In genomic region chr10:123035467-123036086, GRCh38 we compare ENCODE assay signal across 27 cellular contexts. TPM values are rescaled to one million over a fixed set of nuclear protein-coding genes. Genes with fewer than 3 reads are reported as not detected.
DNase-seq lines count a peak whose midpoint lies in the region; ATAC-seq, FAIRE-seq and TF ChIP-seq lines count a peak whose summit lies in the region.
"Had no signal": no experiment of that assay in that cellular context is flagged by ENCODE, and none has a peak within 500 bp of the region (broad histone marks: within the 10 kb centered on the region; RNA-seq: fewer than 3 reads in every experiment).

No MANE protein-coding gene starts in this region.

- no TSS peak for BruUV-seq in HepG2 (replicated peaks; lab: Mats Ljungman, UMichigan)

- TF ChIP-seq CTCF in WTC11 (IDR thresholded peaks at IDR 0.05) (no peak), HepG2 (CRISPR knock-in tag; IDR thresholded peaks at IDR 0.05) (no peak), neural crest cell (conservative IDR thresholded peaks at IDR 0.05) (no peak), HFFc6 (IDR thresholded peaks at IDR 0.05) (no peak), mesothelial cell of epicardium (IDR thresholded peaks at IDR 0.05; ENCODE audit: unreplicated experiment) (no peak)

- H3K4me3 Mint-ChIP-seq in WTC11 (no peak overlapping the region), neural crest cell (no peak overlapping the region), HFFc6 (no peak overlapping the region), mesothelial cell of epicardium (no peak overlapping the region)
- H3K4me3 Mint-ChIP-seq: CD4-positive, alpha-beta T cell; CD8-positive, alpha-beta memory T cell had no signal

- CTCF ChIA-PET in WTC11 (lab: Charles Lee) (interaction anchor here (0.6 kb wide), 1 partner anchor 523 kb away, joined by 3 read pairs; no protein-coding TSS in a partner anchor), HepG2 (lab: Yijun Ruan, JAX; ENCODE audit: low intra/inter-chr PET ratio, low total read pairs) (no interaction called here)

- H3K27ac Mint-ChIP-seq in WTC11 (no peak overlapping the region), neural crest cell (ENCODE audit: unreplicated experiment) (peak overlapping the region; percentile 50), HFFc6 (no peak overlapping the region), mesothelial cell of epicardium (no peak overlapping the region)
- H3K27ac Mint-ChIP-seq: CD14-positive monocyte; CD4-positive, alpha-beta T cell; CD8-positive, alpha-beta memory T cell had no signal

- H2AFZ ChIP-seq in HepG2 (ENCODE audit: low read length): no peak overlapping the region
- H2AFZ ChIP-seq: GM23248 had no signal

- H3K4me2 ChIP-seq in HepG2 (ENCODE audit: low read depth, low read length): 0 out of 2 replicates have a peak overlapping the region, but pooled peaks have one; percentile 24
- H3K4me2 ChIP-seq: A549; BLaER1 treated with 17β-estradiol and CSF1 and Interleukin-3, amounts not matched to agents 10 nM and 100 nM had no signal

- H3K4me3 ChIP-seq in HepG2 (replicated peaks in 1 of 3; ENCODE audit: insufficient read depth in 1 of 3, low read depth in 2 of 3, low read length in 3 of 3): no peak overlapping the region
- H3K4me3 ChIP-seq: A549; BLaER1 treated with 17β-estradiol and CSF1 and Interleukin-3, amounts not matched to agents 10 nM and 100 nM; GM12878; GM23248 had no signal

- no peak for TF ChIP-seq POLR2A in HepG2 (IDR thresholded peaks at IDR 0.05; ENCODE audit: insufficient read depth in 1 of 2, low read depth in 2 of 2, low read length in 2 of 2)

- no peaks in the 10 kb centered on the region for H3K27me3 ChIP-seq in HepG2 (ENCODE audit: control insufficient read depth in 1 of 2, insufficient read depth in 2 of 2, low read length in 2 of 2)
- H3K27me3 ChIP-seq: BE2C; BLaER1 treated with 17β-estradiol and CSF1 and Interleukin-3, amounts not matched to agents 10 nM and 100 nM had no signal

- WGBS in HepG2 (ENCODE audit: low lambda C conversion rate): 44% methylated on average over 5 of the region's 8 CpGs

- TF ChIP-seq EP300 in HepG2 (IDR thresholded peaks at IDR 0.05; ENCODE audit: low read depth in 2 of 2, low read length in 2 of 2) (peak in 1 of 2 experiments; percentile 66; a peak in 3 of 4 replicates), HepG2 (CRISPR knock-in tag; IDR thresholded peaks at IDR 0.05; ENCODE audit: borderline replicate concordance) (no peak)

- H3K27ac ChIP-seq in HepG2 (ENCODE audit: extremely low read length, insufficient read depth, low read length): peak overlapping the region; percentile 63
- H3K27ac ChIP-seq: A549; BLaER1 treated with 17β-estradiol and CSF1 and Interleukin-3, amounts not matched to agents 10 nM and 100 nM; GM23248 had no signal

- H3K36me3 Mint-ChIP-seq in WTC11: peaks cover 5% of the 10 kb centered on the region; the same call in 1 of the 2 replicates
- H3K36me3 Mint-ChIP-seq in neural crest cell (ENCODE audit: low read depth): peaks cover 3% of the 10 kb centered on the region
- H3K36me3 Mint-ChIP-seq in HFFc6 (ENCODE audit: low read depth): peaks cover 6% of the 10 kb centered on the region; the same call in 1 of the 2 replicates
- peaks cover 10% of the 10 kb centered on the region for H3K36me3 Mint-ChIP-seq in mesothelial cell of epicardium

- no peaks in the 10 kb centered on the region for H3K9me3 Mint-ChIP-seq in WTC11
- H3K9me3 Mint-ChIP-seq in neural crest cell: no peaks in the 10 kb centered on the region
- no peaks in the 10 kb centered on the region for H3K9me3 Mint-ChIP-seq in HFFc6
- H3K9me3 Mint-ChIP-seq in mesothelial cell of epicardium: no peaks in the 10 kb centered on the region
- H3K9me3 Mint-ChIP-seq: CD14-positive monocyte; CD4-positive, alpha-beta T cell; CD8-positive, alpha-beta memory T cell had no signal

- POLR2A ChIA-PET in WTC11 (lab: Charles Lee) (no interaction called here), HepG2 (lab: Yijun Ruan, JAX) (interaction anchor here (0.9 to 3.0 kb wide), 2 partner anchors 14 to 104 kb away, joined by 3 to 31 read pairs; no protein-coding TSS in a partner anchor)

- H3K36me3 ChIP-seq in HepG2 (replicated peaks in 1 of 2; ENCODE audit: control insufficient read depth in 1 of 2, insufficient read depth in 2 of 2, low read length in 2 of 2): peaks cover 11 to 32% of the 10 kb centered on the region in 2 experiments

- H4K20me1 ChIP-seq in HepG2 (ENCODE audit: insufficient read depth, low read length): no peaks in the 10 kb centered on the region

- intact Hi-C loops in HepG2 (cut with micrococcal nuclease; ENCODE audit: unreplicated experiment): loop anchor here (2.0 kb wide), 1 partner anchor 15 kb away; no protein-coding TSS in a partner anchor

- H3K79me2 ChIP-seq in HepG2 (ENCODE audit: insufficient read depth, low read length): peaks cover 12% of the 10 kb centered on the region

- H3K27me3 Mint-ChIP-seq in WTC11 (ENCODE audit: low read depth) (no peaks in the 10 kb centered on the region), neural crest cell (ENCODE audit: low read depth) (no peaks in the 10 kb centered on the region), HFFc6 (ENCODE audit: insufficient read depth) (peaks cover 3% of the 10 kb centered on the region), mesothelial cell of epicardium (ENCODE audit: low read depth) (no peaks in the 10 kb centered on the region)
- H3K27me3 Mint-ChIP-seq: CD4-positive, alpha-beta T cell; CD8-positive, alpha-beta memory T cell had no signal

- H3K4me1 ChIP-seq in HepG2 (ENCODE audit: insufficient read depth, low read length): peaks cover 13% of the 10 kb centered on the region
- H3K4me1 ChIP-seq: A549, BE2C had no signal

- ATAC-seq in WTC11 (no peak), HepG2 (peak; percentile 90)
- ATAC-seq: A549, GM12878 had no signal

- H3K9ac ChIP-seq in HepG2 (ENCODE audit: insufficient read depth, low read depth, low read length): no peak overlapping the region
- H3K9ac ChIP-seq: BLaER1 treated with 17β-estradiol and CSF1 and Interleukin-3, amounts not matched to agents 10 nM and 100 nM; GM23248 had no signal

- no peaks in the 10 kb centered on the region for H3K9me3 ChIP-seq in HepG2 (ENCODE audit: low read length)
- H3K9me3 ChIP-seq: A549; BE2C; BLaER1 treated with 17β-estradiol and CSF1 and Interleukin-3, amounts not matched to agents 10 nM and 100 nM had no signal

- no peak for DNase-seq in WTC11 (ENCODE audit: low spot score)
- DNase-seq in HepG2 (ENCODE audit: low spot score): peak; percentile 62
- no peak for DNase-seq in neural crest cell (ENCODE audit: low read depth, low spot score)
- DNase-seq in HFFc6: no peak
- DNase-seq in activated CD4-positive, alpha-beta T cell treated with anti-CD3 and anti-CD28 coated beads, Interleukin-2, amount 50 U/mL, for 4 hours: no peak
- DNase-seq in activated T-cell treated with anti-CD3 and anti-CD28 coated beads, Interleukin-2, amount 50 U/mL, for 1 hour: no peak
- DNase-seq in mesothelial cell of epicardium (ENCODE audit: low spot score in 2 of 2, unreplicated experiment in 2 of 2): no peak
- DNase-seq: 8988T; ACHN; AML-193; BE2C; CD4-positive, alpha-beta T cell; CD8-positive, alpha-beta memory T cell; DMS 273 treated with DMSO at 0.1 percent for 48 hours; DMS79; EL; GDM1; GM23248; H7; HCEC 1CT had no signal

- in situ Hi-C loops in HepG2 (cut with HindIII; ENCODE audit: extremely low pct_ligation_motif_present, low pct_unique_long_range_greater_than_20kb): no loop called here

- TF ChIP-seq RAD21 in HepG2 (CRISPR knock-in tag; IDR thresholded peaks at IDR 0.05): no peak

- peak; percentile 60 for FAIRE-seq in HepG2 (lab: Jason Lieb, UNC)
- FAIRE-seq: A549, D721Med, GM12878, GM19239, H1 had no signal

- H3K4me1 Mint-ChIP-seq in WTC11 (peaks cover 10% of the 10 kb centered on the region), neural crest cell (peaks cover 5% of the 10 kb centered on the region), HFFc6 (ENCODE audit: low read depth) (no peaks in the 10 kb centered on the region), mesothelial cell of epicardium (no peaks in the 10 kb centered on the region)

RNA-seq across cellular contexts. Expression of gene ACADSB, which starts 26.8 kb away (rescaled TPM):
- total RNA-seq in WTC11 (2021) (14.5 to 18.4 TPM (median 17.4 TPM) in 3 replicates), HepG2 (2016; rRNA removed; fragmentation: Illumina TruSeq; extraction: Trizol) (80.0 and 186 TPM in 2 replicates), neural crest cell (16.8 and 17.2 TPM in 2 replicates), mesothelial cell of epicardium (17.0 to 21.3 TPM (median 17.6 TPM) in 3 replicates)
- total RNA-seq in HepG2 (2016; cell fraction: cytosol; rRNA removed; fragmentation: Illumina TruSeq; extraction: Trizol; ENCODE audit: low read depth): 4.1 and 6.0 TPM in 2 replicates
- 83.2 and 181 TPM in 2 replicates for total RNA-seq in HepG2 (2016; cell fraction: insoluble cytoplasmic fraction; rRNA removed; fragmentation: Illumina TruSeq; extraction: Trizol)
- total RNA-seq in HepG2 (2016; cell fraction: membrane; rRNA removed; fragmentation: Illumina TruSeq; extraction: Trizol): 18.7 and 22.3 TPM in 2 replicates
- total RNA-seq in HepG2 (2016; cell fraction: nucleus; rRNA removed; fragmentation: Illumina TruSeq; extraction: Trizol): 56.2 and 60.6 TPM in 2 replicates
- 76.6 and 87.6 TPM in 2 replicates for polyA plus RNA-seq in HepG2 (2011; rRNA removed)
- polyA plus RNA-seq in HepG2 (2011; cell fraction: cytosol; rRNA removed): 29.9 and 54.9 TPM in 2 replicates
- polyA plus RNA-seq in HepG2 (2011; cell fraction: nucleus; rRNA removed): 44.5 and 55.6 TPM in 2 replicates
- polyA plus RNA-seq in HepG2 (2012): 86.5 and 157 TPM in 2 replicates
- 2.0 and 3.4 TPM in 2 replicates for polyA plus RNA-seq in HepG2 (2016; cell fraction: cytosol; fragmentation: Illumina TruSeq; extraction: Trizol; ENCODE audit: low read depth)
- 165 TPM in 2 replicates for polyA plus RNA-seq in HepG2 (2016; cell fraction: insoluble cytoplasmic fraction; fragmentation: Illumina TruSeq; extraction: Trizol; ENCODE audit: low read depth)
- polyA plus RNA-seq in HepG2 (2016; cell fraction: membrane; fragmentation: Illumina TruSeq; extraction: Trizol; ENCODE audit: low read depth): 8.4 and 9.5 TPM in 2 replicates
- polyA plus RNA-seq in HepG2 (2016; cell fraction: nucleus; fragmentation: Illumina TruSeq; extraction: Trizol; ENCODE audit: insufficient read depth, low read depth): 75.5 and 83.4 TPM in 2 replicates
- polyA minus RNA-seq in HepG2 (2011; rRNA and poly(A)+ RNA removed; ENCODE audit: low replicate concordance): 1.1 and 23.6 TPM in 2 replicates
- polyA minus RNA-seq in HepG2 (2011; cell fraction: cytosol; rRNA and poly(A)+ RNA removed): 44.7 and 65.6 TPM in 2 replicates
- 83.4 and 110 TPM in 2 replicates for polyA minus RNA-seq in HepG2 (2011; cell fraction: nucleus; rRNA and poly(A)+ RNA removed)
- 10 to 100 TPM; 17.7 to 25.2 (median 23.2) TPM for total RNA-seq in HFFc6 (2021; fragmentation: NEBNext Ultra II Directional; extraction: Animal tissue kit (Norgen Biotek cat#: 25700))

RNA-seq across cellular contexts. Expression of gene IKZF5, which starts 27.0 kb away (rescaled TPM):
- total RNA-seq in WTC11 (2021) (6.9 to 13.2 TPM (median 7.9 TPM) in 3 replicates), HepG2 (2016; rRNA removed; fragmentation: Illumina TruSeq; extraction: Trizol) (3.7 and 4.1 TPM in 2 replicates), neural crest cell (12.1 and 14.1 TPM in 2 replicates), mesothelial cell of epicardium (10.9 to 14.6 TPM (median 12.4 TPM) in 3 replicates)
- 0.61 and 0.62 TPM in 2 replicates for total RNA-seq in HepG2 (2016; cell fraction: cytosol; rRNA removed; fragmentation: Illumina TruSeq; extraction: Trizol; ENCODE audit: low read depth)
- total RNA-seq in HepG2 (2016; cell fraction: insoluble cytoplasmic fraction; rRNA removed; fragmentation: Illumina TruSeq; extraction: Trizol): 3.1 and 4.8 TPM in 2 replicates
- 2.5 and 3.3 TPM in 2 replicates for total RNA-seq in HepG2 (2016; cell fraction: membrane; rRNA removed; fragmentation: Illumina TruSeq; extraction: Trizol)
- total RNA-seq in HepG2 (2016; cell fraction: nucleus; rRNA removed; fragmentation: Illumina TruSeq; extraction: Trizol): 8.2 and 9.7 TPM in 2 replicates
- polyA plus RNA-seq in HepG2 (2011; rRNA removed): 11.3 and 12.0 TPM in 2 replicates
- polyA plus RNA-seq in HepG2 (2011; cell fraction: cytosol; rRNA removed): 4.6 and 5.5 TPM in 2 replicates
- polyA plus RNA-seq in HepG2 (2011; cell fraction: nucleus; rRNA removed): 12.2 and 13.5 TPM in 2 replicates
- 9.4 and 13.5 TPM in 2 replicates for polyA plus RNA-seq in HepG2 (2012)
- 1.1 and 1.2 TPM in 2 replicates for polyA plus RNA-seq in HepG2 (2016; cell fraction: cytosol; fragmentation: Illumina TruSeq; extraction: Trizol; ENCODE audit: low read depth)
- polyA plus RNA-seq in HepG2 (2016; cell fraction: insoluble cytoplasmic fraction; fragmentation: Illumina TruSeq; extraction: Trizol; ENCODE audit: low read depth): 13.5 and 14.5 TPM in 2 replicates
- polyA plus RNA-seq in HepG2 (2016; cell fraction: membrane; fragmentation: Illumina TruSeq; extraction: Trizol; ENCODE audit: low read depth): 3.2 and 5.6 TPM in 2 replicates
- polyA plus RNA-seq in HepG2 (2016; cell fraction: nucleus; fragmentation: Illumina TruSeq; extraction: Trizol; ENCODE audit: insufficient read depth, low read depth): 18.6 and 19.5 TPM in 2 replicates
- 6.1 and 9.1 TPM in 2 replicates for polyA minus RNA-seq in HepG2 (2011; rRNA and poly(A)+ RNA removed; ENCODE audit: low replicate concordance)
- 4.9 and 5.3 TPM in 2 replicates for polyA minus RNA-seq in HepG2 (2011; cell fraction: cytosol; rRNA and poly(A)+ RNA removed)
- 21.5 and 26.7 TPM in 2 replicates for polyA minus RNA-seq in HepG2 (2011; cell fraction: nucleus; rRNA and poly(A)+ RNA removed)
- 10 to 100 TPM in 3 of 6 experiments, 1 to 10 TPM in 3; 9.3 to 11.2 (median 9.9) TPM for total RNA-seq in HFFc6 (2021; fragmentation: NEBNext Ultra II Directional; extraction: Animal tissue kit (Norgen Biotek cat#: 25700))

RNA-seq across cellular contexts. Expression of gene PSTK, which starts 55.4 kb away (rescaled TPM):
- 4.0 to 6.2 TPM (median 5.6 TPM) in 3 replicates for total RNA-seq in WTC11 (2021)
- 9.3 and 9.8 TPM in 2 replicates for total RNA-seq in HepG2 (2016; rRNA removed; fragmentation: Illumina TruSeq; extraction: Trizol)
- 6.0 TPM in 2 replicates for total RNA-seq in HepG2 (2016; cell fraction: cytosol; rRNA removed; fragmentation: Illumina TruSeq; extraction: Trizol; ENCODE audit: low read depth)
- 9.1 and 10.9 TPM in 2 replicates for total RNA-seq in HepG2 (2016; cell fraction: insoluble cytoplasmic fraction; rRNA removed; fragmentation: Illumina TruSeq; extraction: Trizol)
- total RNA-seq in HepG2 (2016; cell fraction: membrane; rRNA removed; fragmentation: Illumina TruSeq; extraction: Trizol): 7.5 and 8.6 TPM in 2 replicates
- total RNA-seq in HepG2 (2016; cell fraction: nucleus; rRNA removed; fragmentation: Illumina TruSeq; extraction: Trizol): 8.3 and 10.9 TPM in 2 replicates
- polyA plus RNA-seq in HepG2 (2011; rRNA removed): 7.5 and 8.2 TPM in 2 replicates
- 5.3 and 6.7 TPM in 2 replicates for polyA plus RNA-seq in HepG2 (2011; cell fraction: cytosol; rRNA removed)
- polyA plus RNA-seq in HepG2 (2011; cell fraction: nucleus; rRNA removed): 5.6 and 6.5 TPM in 2 replicates
- polyA plus RNA-seq in HepG2 (2012): 5.6 and 7.4 TPM in 2 replicates
- polyA plus RNA-seq in HepG2 (2016; cell fraction: cytosol; fragmentation: Illumina TruSeq; extraction: Trizol; ENCODE audit: low read depth): 5.2 and 6.9 TPM in 2 replicates
- 12.0 and 12.9 TPM in 2 replicates for polyA plus RNA-seq in HepG2 (2016; cell fraction: insoluble cytoplasmic fraction; fragmentation: Illumina TruSeq; extraction: Trizol; ENCODE audit: low read depth)
- 6.0 and 7.2 TPM in 2 replicates for polyA plus RNA-seq in HepG2 (2016; cell fraction: membrane; fragmentation: Illumina TruSeq; extraction: Trizol; ENCODE audit: low read depth)
- 14.7 and 16.0 TPM in 2 replicates for polyA plus RNA-seq in HepG2 (2016; cell fraction: nucleus; fragmentation: Illumina TruSeq; extraction: Trizol; ENCODE audit: insufficient read depth, low read depth)
- polyA minus RNA-seq in HepG2 (2011; rRNA and poly(A)+ RNA removed; ENCODE audit: low replicate concordance): 2.8 and 4.0 TPM in 2 replicates
- 2.2 and 3.2 TPM in 2 replicates for polyA minus RNA-seq in HepG2 (2011; cell fraction: cytosol; rRNA and poly(A)+ RNA removed)
- polyA minus RNA-seq in HepG2 (2011; cell fraction: nucleus; rRNA and poly(A)+ RNA removed): 11.8 and 12.4 TPM in 2 replicates
- total RNA-seq in neural crest cell: 5.8 and 6.8 TPM in 2 replicates
- 1 to 10 TPM; 2.6 to 5.1 (median 4.2) TPM for total RNA-seq in HFFc6 (2021; fragmentation: NEBNext Ultra II Directional; extraction: Animal tissue kit (Norgen Biotek cat#: 25700))
- total RNA-seq in mesothelial cell of epicardium: 7.7 to 9.1 TPM (median 8.2 TPM) in 3 replicates

Comparison
In these comparisons a context has a peak if more than half of its experiments do, and no peak if none do; other contexts are left out.
1. Of the 50 proteins assayed by ChIP-seq in both HepG2 and WTC11: peak only in HepG2: ESRRA, FOXJ3, FOXK1, FOXP4, IRF2, MAX and 6 more; only in WTC11: GABPB1; in both: none; in neither: 35; mixed calls (peak in some experiments, not most) for 2.